In the genomic region with DNA sequence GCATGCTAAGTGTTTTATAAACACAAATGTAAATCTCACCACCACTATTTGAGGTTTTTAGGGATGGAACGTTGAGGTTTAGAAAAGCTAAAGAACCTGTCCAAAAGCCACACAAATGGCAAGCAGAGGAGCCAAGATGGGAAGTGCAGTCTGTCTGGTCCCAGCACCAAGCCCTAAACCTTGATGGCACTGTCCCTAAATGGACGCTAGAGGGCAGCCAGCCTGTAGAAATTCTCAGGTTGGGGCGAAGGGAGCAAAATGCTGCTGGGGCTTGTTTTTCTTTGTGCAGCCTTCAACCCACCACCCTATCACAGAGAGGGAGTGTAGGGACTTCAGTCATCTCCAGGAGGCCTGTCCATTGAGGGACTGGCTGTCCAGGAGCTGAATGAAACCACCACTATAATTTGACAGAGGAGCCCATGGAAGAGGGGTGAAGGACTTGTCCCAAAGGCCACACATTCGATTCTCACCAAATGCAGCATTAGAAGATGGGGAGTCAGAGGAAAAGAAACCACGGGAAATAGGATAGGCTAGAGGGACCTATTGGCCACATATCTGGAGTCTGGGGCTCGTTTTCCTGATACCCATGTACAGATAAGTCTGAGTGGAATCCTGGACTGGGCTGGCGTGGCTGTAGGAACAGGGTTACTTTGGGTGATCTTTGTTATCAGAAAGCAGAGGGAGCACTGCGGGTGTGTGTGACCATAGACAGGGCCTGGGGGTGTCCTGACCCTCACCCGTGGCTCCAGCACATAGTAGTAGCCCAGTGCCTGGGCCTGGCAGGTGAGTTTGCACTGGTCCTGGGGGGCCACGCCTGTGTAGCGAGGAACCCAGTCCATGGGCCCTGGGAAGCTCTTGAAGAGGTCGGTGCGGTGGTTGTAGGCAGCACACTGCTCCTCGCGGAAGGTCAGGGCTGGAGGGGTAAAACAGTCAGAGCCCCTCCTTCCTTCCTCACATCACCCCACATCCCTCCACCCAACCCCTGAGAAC, we compare ENCODE assay signal across 8 cellular contexts. TPM values are rescaled to one million over a fixed set of nuclear protein-coding genes. Genes with fewer than 3 reads are reported as not detected.
DNase-seq lines count a peak whose midpoint lies in the region; ATAC-seq and TF ChIP-seq lines count a peak whose summit lies in the region.

No MANE protein-coding gene starts in this region.

- H3K4me3 ChIP-seq in HCT116 (replicated peaks in 1 of 2; ENCODE audit: low read depth in 1 of 2, low read length in 2 of 2) = no peak overlapping the region
- H3K4me3 ChIP-seq in right cardiac atrium (ENCODE audit: low read length) = no peak overlapping the region
- H3K4me3 ChIP-seq in gastrocnemius medialis = no peak overlapping the region

- no peaks in the 10 kb centered on the region for H4K20me1 ChIP-seq in HCT116 (ENCODE audit: insufficient read depth)

- H2AFZ ChIP-seq in HCT116 (ENCODE audit: low read depth, low read length, poor library complexity, severe bottlenecking) = peak overlapping the region; percentile 77

- TF ChIP-seq CTCF in HCT116 (IDR thresholded peaks at IDR 0.05 in 2 of 3, conservative IDR thresholded peaks at IDR 0.05 in 1 of 3; ENCODE audit: borderline replicate concordance in 1 of 3, insufficient read depth in 1 of 3, low read depth in 2 of 3, low read length in 2 of 3) (peak; percentile 82 to 93 (median 85)), gastrocnemius medialis (IDR thresholded peaks at IDR 0.05 in 4 of 5, conservative IDR thresholded peaks at IDR 0.05 in 1 of 5) (peak; percentile 71 to 89 (median 75))

- H3K4me2 ChIP-seq in HCT116 (ENCODE audit: low read length) = no peak overlapping the region

- intact Hi-C loops in HCT116 (cut with micrococcal nuclease) = no loop called here
- intact Hi-C loops in right cardiac atrium (cut with DNase I) = loop anchor here in 1 of 4 donors (10.0 kb wide), 1 partner anchor 192 kb away; no protein-coding TSS in a partner anchor
- intact Hi-C loops in gastrocnemius medialis (cut with DNase I; ENCODE audit: low total_unique reads) = loop anchor here (2.0 kb wide), 1 partner anchor 32 kb away; no protein-coding TSS in a partner anchor

- no peaks in the 10 kb centered on the region for H3K36me3 Mint-ChIP-seq in T-helper 17 cell (ENCODE audit: low read depth)

- no peaks in the 10 kb centered on the region for H3K36me3 ChIP-seq in HCT116 (ENCODE audit: control insufficient read depth in 1 of 2, insufficient read depth in 2 of 2, low read length in 2 of 2)
- H3K36me3 ChIP-seq in gastrocnemius medialis = no peaks in the 10 kb centered on the region

- H3K9me3 ChIP-seq in HCT116 (ENCODE audit: control insufficient read depth in 1 of 2, insufficient read depth in 1 of 2, low read depth in 1 of 2, low read length in 2 of 2) (no peaks in the 10 kb centered on the region), T-helper 17 cell (ENCODE audit: control insufficient read depth, low read length, poor library complexity, severe bottlenecking) (no peaks in the 10 kb centered on the region), right cardiac atrium (ENCODE audit: control insufficient read depth, low read length) (no peaks in the 10 kb centered on the region), gastrocnemius medialis (no peaks in the 10 kb centered on the region)

- DNase-seq in DMS153 treated with DMSO at 0.1 percent for 48 hours (lab: John Stamatoyannopoulos, UW; ENCODE audit: unreplicated experiment) = peak; percentile 81
- DNase-seq in HCT116 (ENCODE audit: low read depth, low spot score) = peak; percentile 54
- peak; percentile 79 for DNase-seq in NCI-H1694 treated with DMSO at 0.1 percent for 48 hours (lab: John Stamatoyannopoulos, UW)
- peak in 2 of 3 donors; percentile 32 to 51 for DNase-seq in T-helper 17 cell
- DNase-seq in amniotic stem cell (lab: John Stamatoyannopoulos, UW) = peak; percentile 68
- DNase-seq in right cardiac atrium = peak in 2 of 3 donors; percentile 71 to 76
- DNase-seq in gastrocnemius medialis = peak in 1 of 2 donors; percentile 57

- H3K27me3 ChIP-seq in HCT116 (ENCODE audit: insufficient read depth, low read length) (no peaks in the 10 kb centered on the region), right cardiac atrium (ENCODE audit: control insufficient read depth, insufficient read depth) (no peaks in the 10 kb centered on the region), gastrocnemius medialis (no peaks in the 10 kb centered on the region)

- peak overlapping the region; percentile 57 for H3K27ac Mint-ChIP-seq in T-helper 17 cell

- no peaks in the 10 kb centered on the region for H3K27me3 Mint-ChIP-seq in T-helper 17 cell

- BruUV-seq in HCT116 (replicated peaks; lab: Mats Ljungman, UMichigan) = no TSS peak

- H3K9ac ChIP-seq in HCT116 (ENCODE audit: low read length) = no peak overlapping the region

- in situ Hi-C loops in gastrocnemius medialis (cut with MboI; ENCODE audit: low sequenced_read_pairs in 4 of 4) = loop anchor here in 2 of 4 donors (10.0 to 25.0 kb wide), 2 partner anchors 192 to 570 kb away; a partner anchor contains a TSS

- ATAC-seq in HCT116 = peak; percentile 94
- ATAC-seq in T-helper 17 cell = peak; percentile 96
- peak; percentile 12 to 49 for ATAC-seq in right cardiac atrium
- peak; percentile 75 to 82 for ATAC-seq in gastrocnemius medialis
- no peak for ATAC-seq in GM21515 (IDR thresholded peaks at IDR 0.05; ENCODE audit: unreplicated experiment)

- CTCF ChIA-PET in HCT116 (lab: Charles Lee) = interaction anchor here (0.8 to 1.6 kb wide), 3 partner anchors 9 to 189 kb away, joined by 3 to 6 read pairs (median 3); a partner anchor contains a TSS

- RAD21 ChIA-PET in HCT116 (lab: Charles Lee; ENCODE audit: low non-redundant PET in 1 of 2, low total read pairs in 2 of 2, uncharacterized antibody in 2 of 2, unreplicated experiment in 2 of 2) = no interaction called here

- H3K27ac ChIP-seq in HCT116 (ENCODE audit: low read depth, low read length) (no peak overlapping the region; the same call in 1 of the 2 replicates), right cardiac atrium (ENCODE audit: low read length) (no peak overlapping the region), gastrocnemius medialis (peak overlapping the region in 3 of 4 donors; percentile 54 to 94 (median 58))

- peak; percentile 84 for TF ChIP-seq RAD21 in HCT116 (IDR thresholded peaks at IDR 0.05; ENCODE audit: low read depth)

- H3K4me1 ChIP-seq in HCT116 (ENCODE audit: control insufficient read depth in 1 of 2, insufficient read depth in 2 of 2, low read length in 2 of 2) (peaks cover 0 to 5% of the 10 kb centered on the region in 2 experiments; a peak in 1 of 4 replicates), right cardiac atrium (ENCODE audit: control insufficient read depth, insufficient read depth, low read length) (no peaks in the 10 kb centered on the region), gastrocnemius medialis (peaks cover 9% of the 10 kb centered on the region in 2 donors)

- peaks cover 16% of the 10 kb centered on the region for H3K4me1 Mint-ChIP-seq in T-helper 17 cell

- no peaks in the 10 kb centered on the region for H3K9me2 ChIP-seq in HCT116 (ENCODE audit: insufficient read depth)

- 46% methylated on average over 15 of the region's 15 CpGs for WGBS in right cardiac atrium

- no peaks in the 10 kb centered on the region for H3K79me2 ChIP-seq in HCT116 (ENCODE audit: insufficient read depth, low read length)

- TF ChIP-seq POLR2A in HCT116 (IDR thresholded peaks at IDR 0.05; ENCODE audit: borderline replicate concordance, extremely low read depth, insufficient read depth, insufficient read length) (no peak), gastrocnemius medialis (IDR thresholded peaks at IDR 0.05) (no peak)

- H3K4me3 Mint-ChIP-seq in T-helper 17 cell = peak overlapping the region; percentile 49

- POLR2A ChIA-PET in HCT116 (lab: Charles Lee) = interaction anchor here (2.2 kb wide), 1 partner anchor 10 kb away, joined by 9 read pairs; a partner anchor contains a TSS

TF ChIP-seq in HCT116, 20 proteins besides CTCF, POLR2A, EP300 and RAD21 (continues in another document):
- TF ChIP-seq SRF (IDR thresholded peaks at IDR 0.05; ENCODE audit: low read depth) = no peak

RNA-seq across cellular contexts. Expression of a gene that starts 6.1 kb away (rescaled TPM):
- total RNA-seq in HCT116 (2021; ENCODE audit: unreplicated experiment) (not detected), T-helper 17 cell (under 1 TPM; 0.31 to 0.77 TPM), right cardiac atrium (100 to 1,000 TPM in 1 of 4 donors, 10 to 100 TPM in 2, 1 to 10 TPM in 1; 6.9 to 111 (median 17.2) TPM), gastrocnemius medialis (10 to 100 TPM in 1 of 4 donors, 1 to 10 TPM in 3; 1.2 to 12.4 (median 5.2) TPM)
- polyA plus RNA-seq in HCT116 (2012) = 0.01 and 0.02 TPM in 2 replicates
- polyA plus RNA-seq in right cardiac atrium = 24.4 TPM

RNA-seq across cellular contexts. Expression of a gene that starts 9.4 kb away (rescaled TPM):
- total RNA-seq in HCT116 (2021; ENCODE audit: unreplicated experiment) = 82.7 TPM
- polyA plus RNA-seq in HCT116 (2012) = 99.1 and 108 TPM in 2 replicates
- 10 to 100 TPM; 57.1 to 58.5 TPM for total RNA-seq in T-helper 17 cell
- total RNA-seq in right cardiac atrium = 100 to 1,000 TPM; 162 to 229 (median 177) TPM
- 219 TPM for polyA plus RNA-seq in right cardiac atrium
- 100 to 1,000 TPM; 206 to 260 (median 226) TPM for total RNA-seq in gastrocnemius medialis

RNA-seq across cellular contexts. Expression of a gene that starts 15.5 kb away (rescaled TPM):
- total RNA-seq in HCT116 (2021; ENCODE audit: unreplicated experiment) (53.7 TPM), T-helper 17 cell (10 to 100 TPM; 43.7 to 49.2 TPM), right cardiac atrium (10 to 100 TPM; 16.0 to 21.0 (median 19.7) TPM), gastrocnemius medialis (10 to 100 TPM; 35.5 to 47.7 (median 43.7) TPM)
- 53.9 and 56.5 TPM in 2 replicates for polyA plus RNA-seq in HCT116 (2012)
- polyA plus RNA-seq in right cardiac atrium = 17.5 TPM

RNA-seq across cellular contexts. Expression of a gene that starts 22.3 kb away (rescaled TPM):
- total RNA-seq in HCT116 (2021; ENCODE audit: unreplicated experiment) (0.86 TPM), T-helper 17 cell (10 to 100 TPM in 1 of 2 donors, 1 to 10 TPM in 1; 8.3 to 12.3 TPM), right cardiac atrium (10 to 100 TPM; 23.3 to 44.3 (median 32.9) TPM), gastrocnemius medialis (10 to 100 TPM in 3 of 4 donors, 1 to 10 TPM in 1; 4.2 to 20.4 (median 18.5) TPM)
- polyA plus RNA-seq in HCT116 (2012) = 0.61 TPM in 1 of 2 replicates, not detected in the other
- 33.4 TPM for polyA plus RNA-seq in right cardiac atrium

RNA-seq across cellular contexts. Expression of a gene that starts 26.5 kb away (rescaled TPM):
- total RNA-seq in HCT116 (2021; ENCODE audit: unreplicated experiment) (24.2 TPM), T-helper 17 cell (10 to 100 TPM; 40.4 to 43.7 TPM), right cardiac atrium (10 to 100 TPM; 11.4 to 16.0 (median 14.9) TPM), gastrocnemius medialis (10 to 100 TPM in 2 of 4 donors, 1 to 10 TPM in 2; 4.0 to 14.7 (median 7.3) TPM)
- polyA plus RNA-seq in HCT116 (2012) = 20.8 and 23.2 TPM in 2 replicates
- 15.2 TPM for polyA plus RNA-seq in right cardiac atrium

Comparison
In these comparisons a context has a peak if more than half of its experiments do, and no peak if none do; other contexts are left out.
1. H3K27ac ChIP-seq: peak in gastrocnemius medialis (3 of 4); none in HCT116 (single experiment) and right cardiac atrium (single experiment).